ENCODE assay signal across 1 cellular context in genomic region chr16:89599451-89599858, GRCh38.
TF ChIP-seq lines count a peak whose summit lies in the region.

No MANE protein-coding gene starts in this region.

TF ChIP-seq in IMR-90, 13 proteins besides CTCF, POLR2A, EP300 and RAD21:
- TF ChIP-seq MAZ (IDR thresholded peaks at IDR 0.05; ENCODE audit: borderline replicate concordance, low read depth, low read length) (no peak), BHLHE40 (IDR thresholded peaks at IDR 0.05; ENCODE audit: low read depth, low read length) (no peak), RFX5 (IDR thresholded peaks at IDR 0.05; ENCODE audit: low read depth, low read length) (no peak), USF2 (IDR thresholded peaks at IDR 0.05; ENCODE audit: low read depth, low read length) (no peak), SMC3 (IDR thresholded peaks at IDR 0.05; ENCODE audit: low read depth, low read length) (no peak), RCOR1 (IDR thresholded peaks at IDR 0.05; ENCODE audit: insufficient replicate concordance, low read length) (no peak), CEBPB (IDR thresholded peaks at IDR 0.05; ENCODE audit: low read depth, low read length) (no peak)
